In the genomic region with DNA sequence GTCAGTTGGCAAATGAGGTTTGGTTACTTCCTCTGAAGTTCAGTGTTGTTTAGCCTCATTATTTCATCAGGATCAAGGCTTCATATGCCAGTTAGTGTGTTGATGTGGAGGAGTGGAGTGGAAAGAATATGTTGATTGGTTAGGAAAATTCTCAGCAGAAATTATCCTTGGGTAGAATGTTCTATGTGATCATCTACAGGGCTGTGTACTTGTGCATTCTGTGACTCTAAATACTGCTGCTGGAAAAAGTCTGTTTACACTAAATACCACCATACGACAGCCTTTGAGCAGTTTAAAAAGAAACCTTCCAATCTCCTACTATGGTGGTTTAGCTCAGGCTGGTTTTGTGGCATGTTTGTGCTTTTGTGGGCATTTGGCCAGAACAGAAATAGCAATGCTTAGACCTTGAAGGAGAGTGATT, we compare ENCODE assay signal across 8 cellular contexts. TPM values are rescaled to one million over a fixed set of nuclear protein-coding genes. Genes with fewer than 3 reads are reported as not detected.
DNase-seq lines count a peak whose midpoint lies in the region; ATAC-seq and TF ChIP-seq lines count a peak whose summit lies in the region.
"Had no signal": no experiment of that assay in that cellular context is flagged by ENCODE, and none has a peak within 500 bp of the region (broad histone marks: within the 10 kb centered on the region; RNA-seq: fewer than 3 reads in every experiment).

No MANE protein-coding gene starts in this region.

- no peak overlapping the region for H2AFZ ChIP-seq in SU-DHL-6 (ENCODE audit: low read depth, low read length, severe bottlenecking)

- no peaks in the 10 kb centered on the region for H3K36me3 ChIP-seq in HUES64 (ENCODE audit: insufficient read depth, low read length)
- H3K36me3 ChIP-seq in SU-DHL-6 (ENCODE audit: low read length) = peaks cover 5% of the 10 kb centered on the region; the same call in 1 of the 2 replicates
- H3K36me3 ChIP-seq in BE2C = peaks cover 3% of the 10 kb centered on the region; the same call in 1 of the 2 replicates

- H3K27ac Mint-ChIP-seq in stimulated activated effector memory CD8-positive, alpha-beta T cell treated with anti-CD3 and anti-CD28 coated beads, Interleukin-12 subunit alpha, Interleukin-12 subunit beta, amount 100 ng/mL, for 72 hours = peak overlapping the region; percentile 18
- no peak overlapping the region; the same call in 1 of the 2 replicates for H3K27ac Mint-ChIP-seq in WTC11

- H3F3A ChIP-seq in SU-DHL-6 (ENCODE audit: insufficient read depth) = 0 out of 2 replicates have a peak, but pooled peaks cover 5% of the 10 kb centered on the region

- H3K4me3 ChIP-seq in HUES64 (ENCODE audit: low read length) (no peak overlapping the region), SU-DHL-6 (ENCODE audit: insufficient read depth, low read length, poor library complexity, severe bottlenecking) (no peak overlapping the region), fibroblast of villous mesenchyme (ENCODE audit: low read depth, low read length) (no peak overlapping the region), BE2C (ENCODE audit: low read depth, low read length) (no peak overlapping the region)

- TF ChIP-seq CTCF in SU-DHL-6 (IDR thresholded peaks at IDR 0.05; ENCODE audit: insufficient read depth, low read length, poor library complexity, severe bottlenecking) (no peak), fibroblast of villous mesenchyme (IDR thresholded peaks at IDR 0.05; ENCODE audit: insufficient read depth, low read depth, low read length) (no peak), WTC11 (IDR thresholded peaks at IDR 0.05) (no peak), BE2C (IDR thresholded peaks at IDR 0.05; ENCODE audit: low read depth, low read length) (no peak)

- no peak overlapping the region for H3K4me3 Mint-ChIP-seq in stimulated activated effector memory CD8-positive, alpha-beta T cell treated with anti-CD3 and anti-CD28 coated beads, Interleukin-12 subunit alpha, Interleukin-12 subunit beta, amount 100 ng/mL, for 72 hours
- no peak overlapping the region for H3K4me3 Mint-ChIP-seq in WTC11

- H3K27me3 ChIP-seq in HUES64 (ENCODE audit: insufficient read depth, low read length) = no peaks in the 10 kb centered on the region
- H3K27me3 ChIP-seq in SU-DHL-6 (ENCODE audit: low read length) = no peaks in the 10 kb centered on the region
- H3K27me3 ChIP-seq in BE2C = no peaks in the 10 kb centered on the region

- peaks cover 97% of the 10 kb centered on the region for H3K79me2 ChIP-seq in SU-DHL-6 (ENCODE audit: insufficient read depth, low read length)

- POLR2A ChIA-PET in WTC11 (lab: Charles Lee) = no interaction called here

- peaks cover 13% of the 10 kb centered on the region for H3K4me1 ChIP-seq in HUES64 (ENCODE audit: insufficient read depth, low read length)
- peaks cover 7% of the 10 kb centered on the region for H3K4me1 ChIP-seq in BE2C

- no peak overlapping the region for H3K4me2 ChIP-seq in SU-DHL-6 (ENCODE audit: low read depth, low read length, poor library complexity, severe bottlenecking)

- H3K36me3 Mint-ChIP-seq in stimulated activated effector memory CD8-positive, alpha-beta T cell treated with anti-CD3 and anti-CD28 coated beads, Interleukin-12 subunit alpha, Interleukin-12 subunit beta, amount 100 ng/mL, for 72 hours = peaks cover 70% of the 10 kb centered on the region
- peaks cover 4% of the 10 kb centered on the region; the same call in 1 of the 2 replicates for H3K36me3 Mint-ChIP-seq in WTC11

- H3K27ac ChIP-seq in HUES64 (ENCODE audit: low read depth, low read length) (0 out of 2 replicates have a peak overlapping the region, but pooled peaks have one; percentile 17), SU-DHL-6 (ENCODE audit: low read depth, low read length) (peak overlapping the region; percentile 25; the same call in 1 of the 2 replicates)

- WGBS in HUES64 = 100% methylated on average over 1 of the region's 1 CpG

- peaks cover 71% of the 10 kb centered on the region for H3K4me1 Mint-ChIP-seq in stimulated activated effector memory CD8-positive, alpha-beta T cell treated with anti-CD3 and anti-CD28 coated beads, Interleukin-12 subunit alpha, Interleukin-12 subunit beta, amount 100 ng/mL, for 72 hours
- peaks cover 26% of the 10 kb centered on the region for H3K4me1 Mint-ChIP-seq in WTC11

- no peaks in the 10 kb centered on the region for H3K9me3 Mint-ChIP-seq in stimulated activated effector memory CD8-positive, alpha-beta T cell treated with anti-CD3 and anti-CD28 coated beads, Interleukin-12 subunit alpha, Interleukin-12 subunit beta, amount 100 ng/mL, for 72 hours
- no peaks in the 10 kb centered on the region for H3K9me3 Mint-ChIP-seq in WTC11

- no peak for ATAC-seq in stimulated activated effector memory CD8-positive, alpha-beta T cell treated with anti-CD3 and anti-CD28 coated beads, Interleukin-12 subunit alpha, Interleukin-12 subunit beta, amount 100 ng/mL, for 72 hours
- no peak for ATAC-seq in WTC11

- H3K9ac ChIP-seq in HUES64 (ENCODE audit: low read depth, low read length) (no peak overlapping the region), SU-DHL-6 (ENCODE audit: low read length) (no peak overlapping the region)

- CTCF ChIA-PET in WTC11 (lab: Charles Lee) = interaction anchor here (1.2 kb wide), 1 partner anchor 60 kb away, joined by 4 read pairs; no protein-coding TSS in a partner anchor

- peak; percentile 75 for DNase-seq in fibroblast of villous mesenchyme (ENCODE audit: low read depth)
- no peak for DNase-seq in stimulated activated effector memory CD8-positive, alpha-beta T cell treated with anti-CD3 and anti-CD28 coated beads, Interleukin-12 subunit alpha, Interleukin-12 subunit beta, amount 100 ng/mL, for 72 hours (ENCODE audit: low spot score in 2 of 2)
- DNase-seq in WTC11 (ENCODE audit: low spot score) = no peak
- no peak for DNase-seq in BE2C
- DNase-seq in NCI-H2081 (lab: John Stamatoyannopoulos, UW) = no peak
- DNase-seq: activated gamma-delta T cell had no signal

- H3K9me2 ChIP-seq in SU-DHL-6 (replicated peaks; ENCODE audit: insufficient read depth, low read length) = no peaks in the 10 kb centered on the region

- H3K27me3 Mint-ChIP-seq in WTC11 (ENCODE audit: low read depth) = no peaks in the 10 kb centered on the region

- H4K20me1 ChIP-seq in SU-DHL-6 (ENCODE audit: low read depth, low read length) = peaks cover 10% of the 10 kb centered on the region

- no peaks in the 10 kb centered on the region for H3K9me3 ChIP-seq in HUES64 (ENCODE audit: insufficient read depth, low read depth, low read length)
- no peaks in the 10 kb centered on the region for H3K9me3 ChIP-seq in SU-DHL-6 (ENCODE audit: insufficient read depth, low read length)
- H3K9me3 ChIP-seq in BE2C = no peaks in the 10 kb centered on the region

TF ChIP-seq in WTC11, 78 proteins besides CTCF, POLR2A, EP300 and RAD21 (continues in another document):
- TF ChIP-seq, protein P1, sequence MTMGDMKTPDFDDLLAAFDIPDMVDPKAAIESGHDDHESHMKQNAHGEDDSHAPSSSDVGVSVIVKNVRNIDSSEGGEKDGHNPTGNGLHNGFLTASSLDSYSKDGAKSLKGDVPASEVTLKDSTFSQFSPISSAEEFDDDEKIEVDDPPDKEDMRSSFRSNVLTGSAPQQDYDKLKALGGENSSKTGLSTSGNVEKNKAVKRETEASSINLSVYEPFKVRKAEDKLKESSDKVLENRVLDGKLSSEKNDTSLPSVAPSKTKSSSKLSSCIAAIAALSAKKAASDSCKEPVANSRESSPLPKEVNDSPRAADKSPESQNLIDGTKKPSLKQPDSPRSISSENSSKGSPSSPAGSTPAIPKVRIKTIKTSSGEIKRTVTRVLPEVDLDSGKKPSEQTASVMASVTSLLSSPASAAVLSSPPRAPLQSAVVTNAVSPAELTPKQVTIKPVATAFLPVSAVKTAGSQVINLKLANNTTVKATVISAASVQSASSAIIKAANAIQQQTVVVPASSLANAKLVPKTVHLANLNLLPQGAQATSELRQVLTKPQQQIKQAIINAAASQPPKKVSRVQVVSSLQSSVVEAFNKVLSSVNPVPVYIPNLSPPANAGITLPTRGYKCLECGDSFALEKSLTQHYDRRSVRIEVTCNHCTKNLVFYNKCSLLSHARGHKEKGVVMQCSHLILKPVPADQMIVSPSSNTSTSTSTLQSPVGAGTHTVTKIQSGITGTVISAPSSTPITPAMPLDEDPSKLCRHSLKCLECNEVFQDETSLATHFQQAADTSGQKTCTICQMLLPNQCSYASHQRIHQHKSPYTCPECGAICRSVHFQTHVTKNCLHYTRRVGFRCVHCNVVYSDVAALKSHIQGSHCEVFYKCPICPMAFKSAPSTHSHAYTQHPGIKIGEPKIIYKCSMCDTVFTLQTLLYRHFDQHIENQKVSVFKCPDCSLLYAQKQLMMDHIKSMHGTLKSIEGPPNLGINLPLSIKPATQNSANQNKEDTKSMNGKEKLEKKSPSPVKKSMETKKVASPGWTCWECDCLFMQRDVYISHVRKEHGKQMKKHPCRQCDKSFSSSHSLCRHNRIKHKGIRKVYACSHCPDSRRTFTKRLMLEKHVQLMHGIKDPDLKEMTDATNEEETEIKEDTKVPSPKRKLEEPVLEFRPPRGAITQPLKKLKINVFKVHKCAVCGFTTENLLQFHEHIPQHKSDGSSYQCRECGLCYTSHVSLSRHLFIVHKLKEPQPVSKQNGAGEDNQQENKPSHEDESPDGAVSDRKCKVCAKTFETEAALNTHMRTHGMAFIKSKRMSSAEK (CRISPR knock-in tag; IDR thresholded peaks at IDR 0.05; ENCODE audit: borderline replicate concordance) = no peak
- TF ChIP-seq RELA (CRISPR knock-in tag; IDR thresholded peaks at IDR 0.05; ENCODE audit: borderline replicate concordance) = no peak
- TF ChIP-seq SMAD3 (CRISPR knock-in tag; IDR thresholded peaks at IDR 0.05; ENCODE audit: borderline replicate concordance) = no peak
- no peak for TF ChIP-seq ZBTB21 (CRISPR knock-in tag; IDR thresholded peaks at IDR 0.05; ENCODE audit: borderline replicate concordance)
- TF ChIP-seq, protein P2, sequence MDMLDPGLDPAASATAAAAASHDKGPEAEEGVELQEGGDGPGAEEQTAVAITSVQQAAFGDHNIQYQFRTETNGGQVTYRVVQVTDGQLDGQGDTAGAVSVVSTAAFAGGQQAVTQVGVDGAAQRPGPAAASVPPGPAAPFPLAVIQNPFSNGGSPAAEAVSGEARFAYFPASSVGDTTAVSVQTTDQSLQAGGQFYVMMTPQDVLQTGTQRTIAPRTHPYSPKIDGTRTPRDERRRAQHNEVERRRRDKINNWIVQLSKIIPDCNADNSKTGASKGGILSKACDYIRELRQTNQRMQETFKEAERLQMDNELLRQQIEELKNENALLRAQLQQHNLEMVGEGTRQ (CRISPR knock-in tag; IDR thresholded peaks at IDR 0.05) = no peak
- no peak for TF ChIP-seq ATF1 (CRISPR knock-in tag; IDR thresholded peaks at IDR 0.05)
- no peak for TF ChIP-seq ZNF317 (CRISPR knock-in tag; IDR thresholded peaks at IDR 0.05; ENCODE audit: borderline replicate concordance, low read depth)
- TF ChIP-seq TP53 (CRISPR knock-in tag; IDR thresholded peaks at IDR 0.05) = no peak

RNA-seq across cellular contexts. Expression of a gene that starts 25.8 kb away (rescaled TPM):
- 37.2 TPM for polyA plus RNA-seq in HUES64 (2013, experiment 1 of 2)
- polyA plus RNA-seq in HUES64 (2013, experiment 2 of 2) = 35.8 TPM
- total RNA-seq in fibroblast of villous mesenchyme (51.2 and 86.4 TPM in 2 replicates), WTC11 (2021) (35.6 to 38.9 TPM (median 36.9 TPM) in 3 replicates)
- 26.7 TPM for polyA plus RNA-seq in BE2C (2012; ENCODE audit: insufficient read depth, insufficient read length, low read depth)
